In genomic region chr2:63189026-63189425, GRCh38 we compare ENCODE assay signal across 8 cellular contexts.
DNase-seq lines count a peak whose midpoint lies in the region; ATAC-seq and TF ChIP-seq lines count a peak whose summit lies in the region.

No MANE protein-coding gene starts in this region.

- no peak overlapping the region for H3K4me3 Mint-ChIP-seq in nephron progenitor cell

- no peak overlapping the region for H3K27ac Mint-ChIP-seq in nephron progenitor cell

- intact Hi-C loops in spleen (cut with DNase I; ENCODE audit: low total_unique reads) = no loop called here

- H3K27me3 Mint-ChIP-seq in nephron progenitor cell (ENCODE audit: low read depth, poor library complexity) = no peaks in the 10 kb centered on the region

- peaks cover 0 to 60% (median 34%) of the 10 kb centered on the region in 8 donors for H3K9me3 ChIP-seq in spleen

- TF ChIP-seq CTCF in nephron progenitor cell (IDR thresholded peaks at IDR 0.05) (peak; percentile 54), spleen (IDR thresholded peaks at IDR 0.05 in 8 of 11, conservative IDR thresholded peaks at IDR 0.05 in 3 of 11) (no peak)

- no peaks in the 10 kb centered on the region for H3K4me1 Mint-ChIP-seq in nephron progenitor cell

- H3K36me3 Mint-ChIP-seq in nephron progenitor cell (ENCODE audit: low read depth) = peaks cover 14% of the 10 kb centered on the region

- ATAC-seq in GM21367 (IDR thresholded peaks at IDR 0.05; ENCODE audit: unreplicated experiment) = peak; percentile 82

- no peak overlapping the region for H3K27ac ChIP-seq in spleen

- H3K36me3 ChIP-seq in spleen = no peaks in the 10 kb centered on the region

- H3K4me1 ChIP-seq in spleen = no peaks in the 10 kb centered on the region

- H3K27me3 ChIP-seq in spleen (replicated peaks in 1 of 7) = no peaks in the 10 kb centered on the region

- no peak for TF ChIP-seq POLR2A in spleen (IDR thresholded peaks at IDR 0.05)

- H3K4me3 ChIP-seq in spleen = no peak overlapping the region

- 41 to 64% (median 49%) methylated on average over 4 of the region's 4 CpGs for WGBS in spleen, 5 donors

- peaks cover 15% of the 10 kb centered on the region for H3K9me3 Mint-ChIP-seq in nephron progenitor cell

- DNase-seq in Daoy (ENCODE audit: low read depth) (peak; percentile 53), M059J (ENCODE audit: low read depth) (peak; percentile 56), brain pericyte (ENCODE audit: low read depth, low spot score) (peak; percentile 4), nephron progenitor cell (peak; percentile 29), NCI-H1417 (lab: John Stamatoyannopoulos, UW) (no peak), spleen (no peak)
- DNase-seq in stimulated activated CD4-positive, alpha-beta T cell treated with anti-CD3 and anti-CD28 coated beads, Interleukin-1b, Interleukin-23, amount 100 ng/mL, for 48 hours = no peak

Comparison
In these comparisons a context has a peak if more than half of its experiments do, and no peak if none do; other contexts are left out.
1. DNase-seq: peak in Daoy (single experiment), M059J (single experiment), brain pericyte (single experiment) and nephron progenitor cell (single experiment); none in NCI-H1417 (0 of 3), stimulated activated CD4-positive, alpha-beta T cell treated with anti-CD3 and anti-CD28 coated beads, Interleukin-1b, Interleukin-23, amount 100 ng/mL, for 48 hours (single experiment) and spleen (single experiment).